ENCODE assay signal across 22 cellular contexts in genomic region chr7:26724795-26725194, GRCh38.
"Had no signal": no experiment of that assay in that cellular context is flagged by ENCODE, and none has a peak within 500 bp of the region (broad histone marks: within the 10 kb centered on the region; RNA-seq: fewer than 3 reads in every experiment).

No MANE protein-coding gene starts in this region.

- ATAC-seq: HepG2, K562, SK-N-SH treated with all-trans-retinoic acid at 6 μM for 48 hours had no signal

- H3K4me1 ChIP-seq: SJCRH30 had no signal

- FAIRE-seq: HepG2, K562 had no signal

- H3K4me3 Mint-ChIP-seq: IgD-negative memory B cell had no signal

- H3K27ac Mint-ChIP-seq: IgD-negative memory B cell had no signal

- H3K27me3 Mint-ChIP-seq: IgD-negative memory B cell had no signal

- H3K27ac ChIP-seq: KMS-11, RWPE1, SJCRH30 had no signal

- H3K9me3 ChIP-seq: SJCRH30 had no signal

- H3K4me3 ChIP-seq: K562, SJCRH30 had no signal

- H3K4me2 ChIP-seq: KMS-11 had no signal

- DNase-seq: Kasumi-1, MM.1S, NCI-H1092 treated with DMSO at 0.1 percent for 48 hours, NCI-H1436, NCI-H187, NCI-H2029, NCI-H2081 treated with DMSO at 0.1 percent for 48 hours, NCI-H2171, NCI-H226, NCI-H446, NCI-H510A, NCI-H524 treated with DMSO at 0.1 percent for 48 hours, NCI-H69, NCI-H774, SHP77 treated with DMSO at 0.1 percent for 48 hours, SJCRH30 had no signal
